ENCODE assay signal across 18 cellular contexts in genomic region chr9:92071634-92072033, GRCh38.
"Had no signal": no experiment of that assay in that cellular context is flagged by ENCODE, and none has a peak within 500 bp of the region (broad histone marks: within the 10 kb centered on the region; RNA-seq: fewer than 3 reads in every experiment).

No MANE protein-coding gene starts in this region.

- H3K4me1 ChIP-seq: colonic mucosa, esophagus muscularis mucosa, gastrocnemius medialis, heart right ventricle, psoas muscle, right lobe of liver, testis, tibial nerve had no signal

- H3K27ac ChIP-seq: colonic mucosa, esophagus muscularis mucosa, gastrocnemius medialis, heart right ventricle, neutrophil, psoas muscle, right lobe of liver, testis, tibial nerve had no signal

- H3K9me3 Mint-ChIP-seq: naive thymus-derived CD4-positive, alpha-beta T cell; stimulated activated naive B cell treated with anti-CD40 and anti-IgM and Interleukin-4, amounts not matched to agents 10 μg/mL and 1 μg/mL and 100 μg/mL, for 72 hours; stimulated activated naive CD8-positive, alpha-beta T cell treated with anti-CD3 and anti-CD28 coated beads, Interleukin-15, amount 100 ng/mL, for 72 hours had no signal

- H3K4me3 Mint-ChIP-seq: naive thymus-derived CD4-positive, alpha-beta T cell; stimulated activated naive B cell treated with anti-CD40 and anti-IgM and Interleukin-4, amounts not matched to agents 10 μg/mL and 1 μg/mL and 100 μg/mL, for 72 hours; stimulated activated naive CD8-positive, alpha-beta T cell treated with anti-CD3 and anti-CD28 coated beads, Interleukin-15, amount 100 ng/mL, for 72 hours had no signal

- H3K4me1 Mint-ChIP-seq: stimulated activated naive CD8-positive, alpha-beta T cell treated with anti-CD3 and anti-CD28 coated beads, Interleukin-15, amount 100 ng/mL, for 72 hours had no signal

- DNase-seq: colonic mucosa; effector CD8-positive, alpha-beta T cell; gastrocnemius medialis; heart right ventricle; hypothalamus; kidney glomerular epithelial cell; naive thymus-derived CD4-positive, alpha-beta T cell; psoas muscle; retina; right lobe of liver; stimulated activated CD4-positive, alpha-beta T cell treated with anti-CD3 and anti-CD28 coated beads, Interleukin-4, amount 100 ng/mL, for 1 hour; stimulated activated CD8-positive, alpha-beta memory T cell treated with anti-CD3 and anti-CD28 coated beads, Interleukin-4, amount 100 ng/mL, for 48 hours; stimulated activated naive B cell treated with anti-CD40 and anti-IgM and Interleukin-4, amounts not matched to agents 10 μg/mL and 1 μg/mL and 100 μg/mL, for 72 hours; stimulated activated naive CD8-positive, alpha-beta T cell treated with anti-CD3 and anti-CD28 coated beads, Interleukin-15, amount 100 ng/mL, for 72 hours; testis had no signal

- H3K27ac Mint-ChIP-seq: stimulated activated naive B cell treated with anti-CD40 and anti-IgM and Interleukin-4, amounts not matched to agents 10 μg/mL and 1 μg/mL and 100 μg/mL, for 72 hours; stimulated activated naive CD8-positive, alpha-beta T cell treated with anti-CD3 and anti-CD28 coated beads, Interleukin-15, amount 100 ng/mL, for 72 hours had no signal

- H3K27me3 ChIP-seq: colonic mucosa, esophagus muscularis mucosa, gastrocnemius medialis, heart right ventricle, neutrophil, right lobe of liver, testis, tibial nerve had no signal

- H3K9me3 ChIP-seq: colonic mucosa, esophagus muscularis mucosa, gastrocnemius medialis, heart right ventricle, neutrophil, psoas muscle, right lobe of liver, testis, tibial nerve had no signal

- ATAC-seq: gastrocnemius medialis; heart right ventricle; naive thymus-derived CD4-positive, alpha-beta T cell; psoas muscle; right lobe of liver; stimulated activated naive B cell treated with anti-CD40 and anti-IgM and Interleukin-4, amounts not matched to agents 10 μg/mL and 1 μg/mL and 100 μg/mL, for 72 hours; stimulated activated naive CD8-positive, alpha-beta T cell treated with anti-CD3 and anti-CD28 coated beads, Interleukin-15, amount 100 ng/mL, for 72 hours had no signal

- H3K27me3 Mint-ChIP-seq: naive thymus-derived CD4-positive, alpha-beta T cell; stimulated activated naive B cell treated with anti-CD40 and anti-IgM and Interleukin-4, amounts not matched to agents 10 μg/mL and 1 μg/mL and 100 μg/mL, for 72 hours; stimulated activated naive CD8-positive, alpha-beta T cell treated with anti-CD3 and anti-CD28 coated beads, Interleukin-15, amount 100 ng/mL, for 72 hours had no signal
